13 cellular contexts compared by ENCODE assay signal in the genomic region with DNA sequence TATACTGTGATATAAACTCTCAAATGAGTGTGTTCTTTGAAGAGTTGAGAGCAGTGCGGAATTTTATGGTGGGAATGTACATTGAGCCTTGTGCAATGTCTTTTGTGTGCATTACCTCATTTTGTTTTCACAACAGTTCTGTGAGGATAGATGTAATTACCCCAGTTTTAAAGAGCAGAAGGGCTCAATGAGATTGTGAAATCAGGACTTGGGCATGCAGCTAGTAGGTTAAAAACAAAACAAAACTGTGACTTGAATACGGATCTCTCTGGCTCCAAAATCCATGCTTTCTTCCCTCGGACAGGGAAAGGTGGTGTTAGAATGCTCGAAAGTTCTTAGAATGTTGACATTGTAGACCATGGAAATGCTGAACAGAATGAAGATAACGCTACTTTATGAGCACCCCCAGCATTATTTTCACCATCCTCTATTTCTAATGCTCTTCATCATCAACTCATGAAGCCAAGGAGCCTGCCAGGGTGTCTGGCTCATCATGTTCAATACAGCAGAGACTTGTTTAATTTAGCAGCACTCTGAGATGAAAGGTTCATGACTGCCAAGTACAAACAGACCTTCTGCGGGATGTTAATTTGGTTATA. TPM values are rescaled to one million over a fixed set of nuclear protein-coding genes. Genes with fewer than 3 reads are reported as not detected.
DNase-seq lines count a peak whose midpoint lies in the region; ATAC-seq and TF ChIP-seq lines count a peak whose summit lies in the region.
"Had no signal": no experiment of that assay in that cellular context is flagged by ENCODE, and none has a peak within 500 bp of the region (broad histone marks: within the 10 kb centered on the region; RNA-seq: fewer than 3 reads in every experiment).

No MANE protein-coding gene starts in this region.

- H3K4me3 Mint-ChIP-seq in MCF 10A (ENCODE audit: unreplicated experiment): peak overlapping the region; percentile 46

- no peak overlapping the region for H2BK5ac ChIP-seq in mesenchymal stem cell (ENCODE audit: low read depth, low read length, poor library complexity, severe bottlenecking)

- H3K79me2 ChIP-seq in mammary epithelial cell (ENCODE audit: insufficient read depth, low read length): peaks cover 55% of the 10 kb centered on the region

- H3K27me3 ChIP-seq in mammary epithelial cell (ENCODE audit: insufficient read depth, low read length) (no peaks in the 10 kb centered on the region), esophagus muscularis mucosa (no peaks in the 10 kb centered on the region), mesenchymal stem cell (ENCODE audit: control insufficient read depth in 1 of 2, insufficient read depth in 1 of 2, low read length in 2 of 2) (no peaks in the 10 kb centered on the region), aorta (ENCODE audit: control insufficient read depth in 1 of 2, insufficient read depth in 2 of 2, low read length in 1 of 2) (no peaks in the 10 kb centered on the region)
- H3K27me3 ChIP-seq: cardiac muscle cell had no signal

- H3K9me3 ChIP-seq in mammary epithelial cell (replicated peaks; ENCODE audit: insufficient read depth, low read length) (no peaks in the 10 kb centered on the region), esophagus muscularis mucosa (no peaks in the 10 kb centered on the region), mesenchymal stem cell (ENCODE audit: control insufficient read depth, low read length) (no peaks in the 10 kb centered on the region), aorta (ENCODE audit: control insufficient read depth, low read length) (no peaks in the 10 kb centered on the region)

- TF ChIP-seq CTCF in MCF 10A (IDR thresholded peaks at IDR 0.05; ENCODE audit: unreplicated experiment) (no peak), mammary epithelial cell (conservative IDR thresholded peaks at IDR 0.05 in 1 of 2, IDR thresholded peaks at IDR 0.05 in 1 of 2; ENCODE audit: extremely low read depth in 1 of 2, insufficient read depth in 1 of 2, low read depth in 1 of 2, low read length in 2 of 2) (no peak), esophagus muscularis mucosa (IDR thresholded peaks at IDR 0.05) (no peak)

- CTCF ChIA-PET in MCF 10A (lab: Yijun Ruan, JAX): no interaction called here
- CTCF ChIA-PET in mammary epithelial cell (lab: Charles Lee; ENCODE audit: low non-redundant PET): no interaction called here

- H3K27ac Mint-ChIP-seq in MCF 10A (ENCODE audit: low read depth, unreplicated experiment): peak overlapping the region; percentile 47
- H3K27ac Mint-ChIP-seq: IgD-negative memory B cell had no signal

- BruUV-seq in MCF 10A (replicated peaks; lab: Mats Ljungman, UMichigan) (TSS peak; percentile 85), mammary epithelial cell (replicated peaks; lab: Mats Ljungman, UMichigan) (no TSS peak)

- ATAC-seq in aorta (ENCODE audit: low FRiP score) (peak; percentile 15), GM21737 (IDR thresholded peaks at IDR 0.05; ENCODE audit: unreplicated experiment) (no peak), HG02840 (IDR thresholded peaks at IDR 0.05; ENCODE audit: low FRiP score, unreplicated experiment) (no peak)
- ATAC-seq: sciatic nerve had no signal

- H3K9ac ChIP-seq in mammary epithelial cell (ENCODE audit: insufficient read depth, low read length) (no peak overlapping the region), mesenchymal stem cell (ENCODE audit: low read length) (no peak overlapping the region)

- H3K4me1 Mint-ChIP-seq in MCF 10A (ENCODE audit: insufficient read depth, unreplicated experiment): peaks cover 37% of the 10 kb centered on the region

- H3K23ac ChIP-seq in mesenchymal stem cell (ENCODE audit: low read length in 2 of 2): no peak overlapping the region

- H3K9me3 Mint-ChIP-seq in MCF 10A (ENCODE audit: unreplicated experiment): no peaks in the 10 kb centered on the region
- H3K9me3 Mint-ChIP-seq: IgD-negative memory B cell had no signal

- H3K36me3 ChIP-seq in mammary epithelial cell (ENCODE audit: insufficient read depth, low read length) (peaks cover 6% of the 10 kb centered on the region), esophagus muscularis mucosa (no peaks in the 10 kb centered on the region), mesenchymal stem cell (ENCODE audit: control insufficient read depth in 1 of 2, insufficient read depth in 2 of 2, low read depth in 1 of 2, low read length in 2 of 2) (peaks cover 6 to 13% of the 10 kb centered on the region in 2 experiments), aorta (ENCODE audit: control insufficient read depth in 1 of 2, insufficient read depth in 2 of 2, low read length in 1 of 2) (no peaks in the 10 kb centered on the region)
- H3K36me3 ChIP-seq: cardiac muscle cell, WERI-Rb-1 had no signal

- H2AFZ ChIP-seq in mammary epithelial cell (ENCODE audit: low read depth, low read length) (no peak overlapping the region), mesenchymal stem cell (ENCODE audit: low read depth, low read length) (no peak overlapping the region)

- no peak overlapping the region for H2BK15ac ChIP-seq in mesenchymal stem cell (ENCODE audit: low read depth, poor library complexity, severe bottlenecking)

- peaks cover 30% of the 10 kb centered on the region for H3K79me1 ChIP-seq in mesenchymal stem cell (replicated peaks; ENCODE audit: low read length, poor library complexity, severe bottlenecking)

- H3K4me1 ChIP-seq in mammary epithelial cell (ENCODE audit: insufficient read depth, low read length) (no peaks in the 10 kb centered on the region), esophagus muscularis mucosa (peaks cover 46 to 87% (median 84%) of the 10 kb centered on the region in 4 donors), mesenchymal stem cell (ENCODE audit: control insufficient read depth, insufficient read depth, low read depth, low read length) (no peaks in the 10 kb centered on the region), aorta (ENCODE audit: control insufficient read depth in 1 of 2, insufficient read depth in 2 of 2, low read length in 2 of 2) (peaks cover 4 to 7% of the 10 kb centered on the region in 2 donors)

- WGBS in mammary epithelial cell (ENCODE audit: low coverage, missing lambda C conversion rate): 76% methylated on average over 6 of the region's 6 CpGs
- WGBS in esophagus muscularis mucosa: 48% methylated on average over 6 of the region's 6 CpGs
- WGBS in mesenchymal stem cell: 88% methylated on average over 6 of the region's 6 CpGs
- WGBS in aorta, 2 donors: 37 to 39% methylated on average over 6 of the region's 6 CpGs

- no peak for TF ChIP-seq POLR2A in esophagus muscularis mucosa (IDR thresholded peaks at IDR 0.05; ENCODE audit: low read depth)

- H3K27me3 Mint-ChIP-seq in MCF 10A (ENCODE audit: insufficient read depth, unreplicated experiment): no peaks in the 10 kb centered on the region
- H3K27me3 Mint-ChIP-seq: IgD-negative memory B cell had no signal

- peak; percentile 73 for DNase-seq in MCF 10A (ENCODE audit: unreplicated experiment)
- no peak for DNase-seq in mammary epithelial cell
- no peak for DNase-seq in esophagus muscularis mucosa (ENCODE audit: extremely low spot score)
- peak; percentile 52 for DNase-seq in mesenchymal stem cell
- DNase-seq in aorta: no peak
- no peak for DNase-seq in NCI-H2171 (lab: John Stamatoyannopoulos, UW)
- DNase-seq: activated T-cell treated with anti-CD3 and anti-CD28 coated beads, Interleukin-2, amount 50 U/mL, for 48 hours; WERI-Rb-1 had no signal

- H4K20me1 ChIP-seq in mammary epithelial cell (ENCODE audit: insufficient read depth, low read length): no peaks in the 10 kb centered on the region

- in situ Hi-C loops in mammary epithelial cell (cut with MboI; ENCODE audit: low sequenced_read_pairs in 2 of 2): no loop called here

- dilution Hi-C loops in mammary epithelial cell (cut with HindIII; ENCODE audit: low sequenced_read_pairs): no loop called here

- H2BK12ac ChIP-seq in mesenchymal stem cell (ENCODE audit: low read length in 2 of 2): no peak overlapping the region

- POLR2A ChIA-PET in MCF 10A (lab: Yijun Ruan, JAX): interaction anchor here (0.7 to 1.3 kb wide), 4 partner anchors 10 to 130 kb away, joined by 3 to 4 read pairs (median 4); no protein-coding TSS in a partner anchor

- no peak overlapping the region for H3K18ac ChIP-seq in mesenchymal stem cell (ENCODE audit: low read depth in 1 of 2, low read length in 2 of 2)

- H3K14ac ChIP-seq in mesenchymal stem cell (ENCODE audit: low read length in 2 of 2): no peak overlapping the region

- no peak overlapping the region for H4K91ac ChIP-seq in mesenchymal stem cell (ENCODE audit: low read length)

- H2AK5ac ChIP-seq in mesenchymal stem cell (ENCODE audit: low read length, severe bottlenecking): no peak overlapping the region

- H3K36me3 Mint-ChIP-seq in MCF 10A (ENCODE audit: insufficient read depth, unreplicated experiment): peaks cover 6% of the 10 kb centered on the region

- no peak overlapping the region for H3K4ac ChIP-seq in mesenchymal stem cell (ENCODE audit: low read depth in 1 of 2, low read length in 2 of 2)

- no peak overlapping the region for H2BK120ac ChIP-seq in mesenchymal stem cell (ENCODE audit: low read depth, low read length)

- H4K8ac ChIP-seq in mesenchymal stem cell (ENCODE audit: low read length): no peak overlapping the region

- H3K4me2 ChIP-seq in mammary epithelial cell (ENCODE audit: insufficient read depth, low read depth, low read length) (no peak overlapping the region), mesenchymal stem cell (ENCODE audit: low read length, poor library complexity, severe bottlenecking) (no peak overlapping the region)

- H3K27ac ChIP-seq in mammary epithelial cell (ENCODE audit: insufficient read depth, low read depth, low read length) (no peak overlapping the region), esophagus muscularis mucosa (replicated peaks in 1 of 4) (peak overlapping the region; percentile 61 to 72 (median 68)), mesenchymal stem cell (ENCODE audit: low read length, poor library complexity, severe bottlenecking) (no peak overlapping the region), aorta (ENCODE audit: low read depth in 1 of 2, low read length in 2 of 2) (no peak overlapping the region)
- H3K27ac ChIP-seq: cardiac muscle cell, WERI-Rb-1 had no signal

- H3K4me3 ChIP-seq in mammary epithelial cell (replicated peaks in 1 of 3; ENCODE audit: insufficient read depth in 1 of 3, low read depth in 2 of 3, low read length in 3 of 3): no peak overlapping the region
- peak overlapping the region; percentile 15 to 32 (median 30) for H3K4me3 ChIP-seq in esophagus muscularis mucosa
- H3K4me3 ChIP-seq in mesenchymal stem cell (ENCODE audit: insufficient read depth in 1 of 2, low read depth in 1 of 2, low read length in 2 of 2): peak overlapping the region in 1 of 2 experiments; percentile 17
- no peak overlapping the region for H3K4me3 ChIP-seq in aorta (ENCODE audit: low read length in 2 of 2)
- H3K4me3 ChIP-seq: cardiac muscle cell had no signal

- intact Hi-C loops in MCF 10A (cut with micrococcal nuclease): no loop called here
- intact Hi-C loops in mammary epithelial cell (cut with micrococcal nuclease): loop anchor here (5.0 kb wide), 1 partner anchor 199 kb away; no protein-coding TSS in a partner anchor
- intact Hi-C loops in esophagus muscularis mucosa (cut with DNase I): loop anchor here (5.0 kb wide), 1 partner anchor 99 kb away; no protein-coding TSS in a partner anchor
- intact Hi-C loops in aorta (cut with DNase I): loop anchor here in 1 of 2 donors (10.0 kb wide), 1 partner anchor 223 kb away; no protein-coding TSS in a partner anchor

- TF ChIP-seq EP300 in esophagus muscularis mucosa (IDR thresholded peaks at IDR 0.05): no peak

RNA-seq across cellular contexts. Expression of a gene that starts 17.1 kb away (rescaled TPM):
- total RNA-seq in MCF 10A (2022) (30.0 and 33.3 TPM in 2 replicates), mammary epithelial cell (10 to 100 TPM; 22.8 to 33.8 TPM), esophagus muscularis mucosa (10 to 100 TPM; 36.3 to 63.6 (median 48.2) TPM), aorta (100 to 1,000 TPM in 1 of 2 donors, 10 to 100 TPM in 1; 61.1 to 108 TPM)
- polyA plus RNA-seq in mammary epithelial cell (9.2 TPM), aorta (1 to 10 TPM; 6.2 to 7.5 TPM)
- 62.2 TPM for polyA minus RNA-seq in mammary epithelial cell
- 14.5 TPM for polyA plus RNA-seq in mesenchymal stem cell (2013, experiment 1 of 2)
- 12.9 TPM for polyA plus RNA-seq in mesenchymal stem cell (2013, experiment 2 of 2)

Comparison
In these comparisons a context has a peak if more than half of its experiments do, and no peak if none do; other contexts are left out.
1. DNase-seq: peak in MCF 10A (single experiment) and mesenchymal stem cell (single experiment); none in mammary epithelial cell (single experiment), esophagus muscularis mucosa (single experiment), aorta (0 of 2) and NCI-H2171 (single experiment).
2. H3K27ac ChIP-seq: peak in esophagus muscularis mucosa (4 of 4); none in mammary epithelial cell (single experiment), mesenchymal stem cell (single experiment) and aorta (0 of 2).
3. H3K4me3 ChIP-seq: peak in esophagus muscularis mucosa (4 of 4); none in mammary epithelial cell (0 of 3) and aorta (0 of 2).